ENCODE assay signal across 15 cellular contexts in the genomic region with DNA sequence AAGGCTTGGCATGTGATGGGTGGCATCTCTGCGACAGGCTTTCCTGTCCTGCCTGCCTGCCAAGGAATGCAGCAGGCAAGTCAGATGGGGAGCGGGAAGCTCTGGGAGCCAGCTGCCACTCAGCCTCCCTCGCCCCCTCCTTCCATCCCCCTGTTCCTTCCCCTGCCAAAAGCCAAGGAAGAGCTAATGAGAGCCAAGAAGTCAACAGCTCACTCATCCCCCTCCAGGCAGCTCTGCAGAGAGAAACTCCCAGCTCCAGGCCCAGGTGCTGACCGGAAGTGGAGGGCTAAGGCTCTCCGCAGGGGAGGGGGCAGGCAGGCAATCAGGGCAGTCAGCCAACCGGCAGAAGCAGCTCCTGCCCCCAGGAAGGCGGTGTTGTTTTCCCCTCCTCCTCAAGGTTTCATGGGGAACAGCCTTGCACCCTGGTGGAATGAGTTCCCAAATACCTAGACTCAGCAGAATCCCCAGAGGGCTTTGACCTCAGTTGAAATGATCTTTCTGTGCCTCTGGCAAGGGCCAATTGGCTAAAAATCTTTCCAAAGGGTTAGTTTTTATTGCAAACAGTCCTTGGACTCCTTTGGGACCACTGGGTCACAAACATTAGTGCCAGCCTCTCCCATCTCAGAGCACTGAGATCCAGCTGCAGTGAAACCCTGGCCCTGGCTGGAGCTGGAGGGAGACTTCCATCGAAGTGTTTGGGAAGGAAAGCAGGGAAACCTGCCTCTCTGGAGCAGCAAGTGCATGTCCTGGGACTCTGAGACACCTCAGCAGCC.
DNase-seq lines count a peak whose midpoint lies in the region; ATAC-seq and TF ChIP-seq lines count a peak whose summit lies in the region.
"Had no signal": no experiment of that assay in that cellular context is flagged by ENCODE, and none has a peak within 500 bp of the region (broad histone marks: within the 10 kb centered on the region; RNA-seq: fewer than 3 reads in every experiment).

No MANE protein-coding gene starts in this region.

- peak overlapping the region; percentile 47 for H4K5ac ChIP-seq in mesendoderm (ENCODE audit: low read length)

- no peaks in the 10 kb centered on the region for H3K9me3 Mint-ChIP-seq in natural killer cell treated with Interleukin-12 subunit alpha and Interleukin-12 subunit beta and Interleukin-15 and Interleukin-18, amount 100 ng/mL, for 72 hours
- H3K9me3 Mint-ChIP-seq in natural killer cell, result no peaks in the 10 kb centered on the region
- H3K9me3 Mint-ChIP-seq: activated naive CD4-positive, alpha-beta T cell treated with anti-CD3 and anti-CD28 coated beads, Interleukin-2, amount 50 U/mL, for 72 hours had no signal

- no peak overlapping the region for H2BK120ac ChIP-seq in mesendoderm (ENCODE audit: low read depth, low read length)

- no CpG with 5 or more reads among the region's 8 CpGs for WGBS in mesendoderm (ENCODE audit: extremely low coverage, insufficient coverage, low lambda C conversion rate)

- H3K27me3 Mint-ChIP-seq in natural killer cell treated with Interleukin-12 subunit alpha and Interleukin-12 subunit beta and Interleukin-15 and Interleukin-18, amount 100 ng/mL, for 72 hours, result peaks cover 34 to 39% of the 10 kb centered on the region in 2 donors
- H3K27me3 Mint-ChIP-seq in natural killer cell (ENCODE audit: low read depth in 2 of 2), result peaks cover 61% of the 10 kb centered on the region in 2 donors

- no peak overlapping the region for H2BK15ac ChIP-seq in mesendoderm (replicated peaks; ENCODE audit: low read depth)

- H3K4me1 Mint-ChIP-seq in natural killer cell treated with Interleukin-12 subunit alpha and Interleukin-12 subunit beta and Interleukin-15 and Interleukin-18, amount 100 ng/mL, for 72 hours (ENCODE audit: low read depth in 2 of 2), result peaks cover under 1 to 7% of the 10 kb centered on the region in 2 donors
- H3K4me1 Mint-ChIP-seq in natural killer cell, result peaks cover 8 to 18% of the 10 kb centered on the region in 2 donors

- H3K9ac ChIP-seq in mesendoderm (ENCODE audit: low read length), result no peak overlapping the region

- H3K4me3 Mint-ChIP-seq in natural killer cell treated with Interleukin-12 subunit alpha and Interleukin-12 subunit beta and Interleukin-15 and Interleukin-18, amount 100 ng/mL, for 72 hours, result no peak overlapping the region
- H3K4me3 Mint-ChIP-seq in natural killer cell, result no peak overlapping the region

- H3K4me2 ChIP-seq in mesendoderm (ENCODE audit: low read length), result no peak overlapping the region

- H3K4ac ChIP-seq in mesendoderm (ENCODE audit: low read depth, low read length), result no peak overlapping the region

- in situ Hi-C loops in brain microvascular endothelial cell (cut with HindIII; ENCODE audit: low pct_ligation_motif_present, low sequenced_read_pairs), result no loop called here

- ATAC-seq in natural killer cell treated with Interleukin-12 subunit alpha and Interleukin-12 subunit beta and Interleukin-15 and Interleukin-18, amount 100 ng/mL, for 72 hours, result no peak
- ATAC-seq in natural killer cell (no peak), HG03571 (IDR thresholded peaks at IDR 0.05; ENCODE audit: unreplicated experiment) (no peak)
- ATAC-seq: activated naive CD4-positive, alpha-beta T cell treated with anti-CD3 and anti-CD28 coated beads, Interleukin-2, amount 50 U/mL, for 72 hours; pancreas had no signal

- H3K27me3 ChIP-seq in mesendoderm (ENCODE audit: insufficient read depth, low read length, poor library complexity), result no peaks in the 10 kb centered on the region
- H3K27me3 ChIP-seq in brain microvascular endothelial cell (replicated peaks), result no peaks in the 10 kb centered on the region
- H3K27me3 ChIP-seq: pancreas had no signal

- no peak overlapping the region for H3K18ac ChIP-seq in mesendoderm (ENCODE audit: low read length)

- H3K79me2 ChIP-seq in mesendoderm (ENCODE audit: control insufficient read depth, insufficient read depth, low read length), result no peaks in the 10 kb centered on the region

- no peaks in the 10 kb centered on the region for H3K79me1 ChIP-seq in mesendoderm (ENCODE audit: low read length)

- no peak overlapping the region for H3K23ac ChIP-seq in mesendoderm (ENCODE audit: low read length)

- H3K27ac ChIP-seq in mesendoderm (ENCODE audit: low read depth, low read length), result no peak overlapping the region
- no peak overlapping the region for H3K27ac ChIP-seq in brain microvascular endothelial cell
- H3K27ac ChIP-seq: pancreas, WERI-Rb-1 had no signal

- no peak overlapping the region for H2AK5ac ChIP-seq in mesendoderm (ENCODE audit: low read length)

- H3K56ac ChIP-seq in mesendoderm (ENCODE audit: low read length), result peak overlapping the region; percentile 53

- DNase-seq in natural killer cell treated with Interleukin-12 subunit alpha and Interleukin-12 subunit beta and Interleukin-15 and Interleukin-18, amount 100 ng/mL, for 72 hours (ENCODE audit: low spot score), result peak; percentile 23
- DNase-seq in natural killer cell (no peak), cerebellar cortex (ENCODE audit: low spot score) (peak; percentile 82), mesendoderm (peak; percentile 82), brain microvascular endothelial cell (no peak), activated T-cell treated with anti-CD3 and anti-CD28 coated beads for 4 hours (no peak), DMS53 treated with DMSO at 0.1 percent for 48 hours (lab: John Stamatoyannopoulos, UW; ENCODE audit: unreplicated experiment) (no peak)
- DNase-seq: DND-41, MM.1S, NCI-H2227 treated with DMSO at 0.1 percent for 48 hours, pancreas, trophoblast cell, WERI-Rb-1 had no signal

- no peak for TF ChIP-seq CTCF in natural killer cell (IDR thresholded peaks at IDR 0.05)
- no peak for TF ChIP-seq CTCF in brain microvascular endothelial cell (IDR thresholded peaks at IDR 0.05; ENCODE audit: low read depth, low read length, missing control alignments)

- no peak overlapping the region for H3K27ac Mint-ChIP-seq in natural killer cell treated with Interleukin-12 subunit alpha and Interleukin-12 subunit beta and Interleukin-15 and Interleukin-18, amount 100 ng/mL, for 72 hours
- H3K27ac Mint-ChIP-seq in natural killer cell, result no peak overlapping the region

- no peaks in the 10 kb centered on the region for H3K36me3 Mint-ChIP-seq in natural killer cell treated with Interleukin-12 subunit alpha and Interleukin-12 subunit beta and Interleukin-15 and Interleukin-18, amount 100 ng/mL, for 72 hours
- no peaks in the 10 kb centered on the region for H3K36me3 Mint-ChIP-seq in natural killer cell
- H3K36me3 Mint-ChIP-seq: activated naive CD4-positive, alpha-beta T cell treated with anti-CD3 and anti-CD28 coated beads, Interleukin-2, amount 50 U/mL, for 72 hours had no signal

- intact Hi-C loops in natural killer cell (cut with micrococcal nuclease), result no loop called here

- H3K4me3 ChIP-seq in mesendoderm (ENCODE audit: low read length), result no peak overlapping the region
- H3K4me3 ChIP-seq in brain microvascular endothelial cell (ENCODE audit: low read depth, low read length), result no peak overlapping the region
- H3K4me3 ChIP-seq: pancreas had no signal

- H2BK5ac ChIP-seq in mesendoderm (ENCODE audit: low read length), result no peak overlapping the region

- no peak overlapping the region for H4K8ac ChIP-seq in mesendoderm (ENCODE audit: low read depth, low read length)

- H3K4me1 ChIP-seq in mesendoderm (ENCODE audit: control insufficient read depth, low read depth, low read length), result peaks cover 6% of the 10 kb centered on the region
- H3K4me1 ChIP-seq: pancreas had no signal

- H3K36me3 ChIP-seq in mesendoderm (ENCODE audit: control insufficient read depth, insufficient read depth, low read length) (no peaks in the 10 kb centered on the region), brain microvascular endothelial cell (replicated peaks) (no peaks in the 10 kb centered on the region)
- H3K36me3 ChIP-seq: pancreas, WERI-Rb-1 had no signal

Comparison
In these comparisons a context has a peak if more than half of its experiments do, and no peak if none do; other contexts are left out.
1. DNase-seq: peak in natural killer cell treated with Interleukin-12 subunit alpha and Interleukin-12 subunit beta and Interleukin-15 and Interleukin-18, amount 100 ng/mL, for 72 hours (single experiment), cerebellar cortex (single experiment) and mesendoderm (single experiment); none in natural killer cell (single experiment), brain microvascular endothelial cell (single experiment), activated T-cell treated with anti-CD3 and anti-CD28 coated beads for 4 hours (single experiment) and DMS53 treated with DMSO at 0.1 percent for 48 hours (single experiment).